In genomic region chr13:80979035-80979641, GRCh38 we compare ENCODE assay signal across 8 cellular contexts.
DNase-seq lines count a peak whose midpoint lies in the region; ATAC-seq and TF ChIP-seq lines count a peak whose summit lies in the region.

No MANE protein-coding gene starts in this region.

- CTCF ChIA-PET in OCI-LY7 (lab: Charles Lee; ENCODE audit: unreplicated experiment), result no interaction called here

- no peaks in the 10 kb centered on the region for H3K4me1 Mint-ChIP-seq in activated T-cell treated with anti-CD3 and anti-CD28 coated beads, Interleukin-2, amount 50 U/mL, for 72 hours (ENCODE audit: low read depth)

- no peaks in the 10 kb centered on the region for H3K9me3 ChIP-seq in OCI-LY7 (ENCODE audit: low read length)
- no peaks in the 10 kb centered on the region for H3K9me3 ChIP-seq in upper lobe of left lung

- no peak overlapping the region for H3K4me2 ChIP-seq in OCI-LY7 (ENCODE audit: low read length)

- WGBS in upper lobe of left lung, 2 donors, result 43 to 45% methylated on average over 9 of the region's 9 CpGs

- DNase-seq in activated T-cell treated with anti-CD3 and anti-CD28 coated beads, Interleukin-2, amount 50 U/mL, for 72 hours, result peak; percentile 18 to 35
- DNase-seq in activated T-cell treated with anti-CD3 and anti-CD28 coated beads, Interleukin-2, amount 50 U/mL, for 1 hour, result no peak
- peak; percentile 66 for DNase-seq in HT1080 (ENCODE audit: low read depth)
- peak; percentile 53 for DNase-seq in OCI-LY7 (ENCODE audit: low spot score)
- peak in 45 of 61 donors; percentile 0 to 80 (median 9) for DNase-seq in caudate nucleus (lab: John Stamatoyannopoulos, UW)
- DNase-seq in left colon, result peak in 1 of 2 donors; percentile 15
- peak in 1 of 2 donors; percentile 37 for DNase-seq in upper lobe of left lung

- H4K20me1 ChIP-seq in OCI-LY7 (ENCODE audit: insufficient read depth, low read length), result no peaks in the 10 kb centered on the region

- H3K79me2 ChIP-seq in OCI-LY7 (ENCODE audit: insufficient read depth, low read depth, low read length), result no peaks in the 10 kb centered on the region

- no peaks in the 10 kb centered on the region for H3K36me3 Mint-ChIP-seq in activated T-cell treated with anti-CD3 and anti-CD28 coated beads, Interleukin-2, amount 50 U/mL, for 72 hours (ENCODE audit: insufficient read depth in 2 of 2)

- no peak for TF ChIP-seq POLR2A in upper lobe of left lung (IDR thresholded peaks at IDR 0.05)

- no peak overlapping the region for H3K4me3 Mint-ChIP-seq in activated T-cell treated with anti-CD3 and anti-CD28 coated beads, Interleukin-2, amount 50 U/mL, for 72 hours

- ATAC-seq in activated T-cell treated with anti-CD3 and anti-CD28 coated beads, Interleukin-2, amount 50 U/mL, for 72 hours (replicated peaks in 1 of 2), result no peak
- ATAC-seq in GM21576 (IDR thresholded peaks at IDR 0.05; ENCODE audit: unreplicated experiment) (peak; percentile 94), left colon (peak; percentile 61), upper lobe of left lung (ENCODE audit: low FRiP score in 2 of 2) (peak in 1 of 2 donors; percentile 85)

- POLR2A ChIA-PET in OCI-LY7 (lab: Charles Lee), result no interaction called here

- no peaks in the 10 kb centered on the region for H3K27me3 Mint-ChIP-seq in activated T-cell treated with anti-CD3 and anti-CD28 coated beads, Interleukin-2, amount 50 U/mL, for 72 hours (ENCODE audit: low read depth)

- H3K27ac ChIP-seq in OCI-LY7 (ENCODE audit: low read depth, low read length, poor library complexity, severe bottlenecking) (no peak overlapping the region), caudate nucleus (ENCODE audit: low read depth, low read length) (no peak overlapping the region), upper lobe of left lung (no peak overlapping the region)

- H3K36me3 ChIP-seq in OCI-LY7 (ENCODE audit: insufficient read depth, low read length) (no peaks in the 10 kb centered on the region), upper lobe of left lung (no peaks in the 10 kb centered on the region)

- H3K27me3 ChIP-seq in upper lobe of left lung, result no peaks in the 10 kb centered on the region

- no peaks in the 10 kb centered on the region for H3K9me2 ChIP-seq in OCI-LY7 (ENCODE audit: insufficient read depth, low read length)

- BruUV-seq in OCI-LY7 (replicated peaks; lab: Mats Ljungman, UMichigan), result no TSS peak

- no peak overlapping the region for H3K27ac Mint-ChIP-seq in activated T-cell treated with anti-CD3 and anti-CD28 coated beads, Interleukin-2, amount 50 U/mL, for 72 hours

- no peaks in the 10 kb centered on the region for H3K4me1 ChIP-seq in OCI-LY7 (ENCODE audit: insufficient read depth, low read length, poor library complexity, severe bottlenecking)
- H3K4me1 ChIP-seq in upper lobe of left lung, result no peaks in the 10 kb centered on the region

- H3K9me3 Mint-ChIP-seq in activated T-cell treated with anti-CD3 and anti-CD28 coated beads, Interleukin-2, amount 50 U/mL, for 72 hours, result peaks cover 0 to 2% of the 10 kb centered on the region in 2 donors

- intact Hi-C loops in OCI-LY7 (cut with micrococcal nuclease; ENCODE audit: unreplicated experiment) (loop anchor here (5.0 kb wide), 1 partner anchor 38 kb away; no protein-coding TSS in a partner anchor), left colon (cut with DNase I, micrococcal nuclease) (no loop called here)

- TF ChIP-seq EP300 in upper lobe of left lung (IDR thresholded peaks at IDR 0.05), result no peak

- H2AFZ ChIP-seq in OCI-LY7 (ENCODE audit: low read length), result no peak overlapping the region

- H3K4me3 ChIP-seq in OCI-LY7 (ENCODE audit: low read depth, low read length, poor library complexity, severe bottlenecking) (no peak overlapping the region), upper lobe of left lung (no peak overlapping the region)

- peak; percentile 95 for TF ChIP-seq CTCF in OCI-LY7 (conservative IDR thresholded peaks at IDR 0.05; ENCODE audit: low read length)
- peak; percentile 14 to 68 (median 58) for TF ChIP-seq CTCF in upper lobe of left lung (IDR thresholded peaks at IDR 0.05)

Comparison
In these comparisons a context has a peak if more than half of its experiments do, and no peak if none do; other contexts are left out.
1. ATAC-seq: peak in GM21576 (single experiment) and left colon (single experiment); none in activated T-cell treated with anti-CD3 and anti-CD28 coated beads, Interleukin-2, amount 50 U/mL, for 72 hours (0 of 2).